ENCODE assay signal across 1 cellular context in genomic region chr14:23301969-23302289, GRCh38.
TF ChIP-seq lines count a peak whose summit lies in the region.

No MANE protein-coding gene starts in this region.

TF ChIP-seq in HepG2, 621 proteins besides CTCF, POLR2A, EP300 and RAD21 (continued from another document and continues in another):
- no peak; the same call in 1 of the 2 replicates for TF ChIP-seq ZHX2 (IDR thresholded peaks at IDR 0.05; ENCODE audit: low read depth)
- peak; percentile 97 for TF ChIP-seq ZHX2 (CRISPR knock-in tag; IDR thresholded peaks at IDR 0.05; ENCODE audit: borderline replicate concordance)
- TF ChIP-seq HMG20B (CRISPR knock-in tag; conservative IDR thresholded peaks at IDR 0.05) = peak; percentile 87
- TF ChIP-seq YEATS4 (CRISPR knock-in tag; IDR thresholded peaks at IDR 0.05; ENCODE audit: borderline replicate concordance) = peak; percentile 95; the same call in 1 of the 2 replicates
- no peak for TF ChIP-seq SP4 (CRISPR knock-in tag; IDR thresholded peaks at IDR 0.05)
- TF ChIP-seq FOXM1 (CRISPR knock-in tag; IDR thresholded peaks at IDR 0.05) = peak; percentile 44; the same call in 1 of the 2 replicates
- peak; percentile 56; the same call in 1 of the 2 replicates for TF ChIP-seq SMAD1 (CRISPR knock-in tag; IDR thresholded peaks at IDR 0.05; ENCODE audit: borderline replicate concordance, low read depth)
- no peak for TF ChIP-seq ZNF407 (CRISPR knock-in tag; IDR thresholded peaks at IDR 0.05; ENCODE audit: not compliant biosample characterization)
- peak; percentile 95 for TF ChIP-seq ARNTL (CRISPR knock-in tag; IDR thresholded peaks at IDR 0.05)
- TF ChIP-seq ZBTB8A (CRISPR knock-in tag; IDR thresholded peaks at IDR 0.05; ENCODE audit: borderline replicate concordance, low read depth) = peak; percentile 97; the same call in 1 of the 2 replicates
- peak; percentile 52; the same call in 1 of the 2 replicates for TF ChIP-seq FOXK1 (CRISPR knock-in tag; IDR thresholded peaks at IDR 0.05; ENCODE audit: borderline replicate concordance, low read depth)
- TF ChIP-seq PHF5A (CRISPR knock-in tag; IDR thresholded peaks at IDR 0.05; ENCODE audit: low read depth, unreplicated experiment) = peak; percentile 6
- TF ChIP-seq ATM (IDR thresholded peaks at IDR 0.05; ENCODE audit: borderline replicate concordance) = no peak
- TF ChIP-seq ZNF501 (CRISPR knock-in tag; IDR thresholded peaks at IDR 0.05) = no peak
- TF ChIP-seq HNRNPUL1 (IDR thresholded peaks at IDR 0.05; ENCODE audit: low read depth, low read length) = no peak
- no peak; the same call in 1 of the 2 replicates for TF ChIP-seq PRDM10 (CRISPR knock-in tag; IDR thresholded peaks at IDR 0.05; ENCODE audit: low read depth)
- peak; percentile 86; the same call in 1 of the 2 replicates for TF ChIP-seq ZNF646 (CRISPR knock-in tag; IDR thresholded peaks at IDR 0.05)
- peak; percentile 96; the same call in 1 of the 2 replicates for TF ChIP-seq ZNF484 (CRISPR knock-in tag; IDR thresholded peaks at IDR 0.05; ENCODE audit: borderline replicate concordance, low read depth)
- TF ChIP-seq HNF4A (CRISPR knock-in tag; IDR thresholded peaks at IDR 0.05) = peak; percentile 45
- peak; percentile 67; the same call in 1 of the 2 replicates for TF ChIP-seq ZMYM3 (CRISPR knock-in tag; IDR thresholded peaks at IDR 0.05)
- TF ChIP-seq ZBTB10 (CRISPR knock-in tag; IDR thresholded peaks at IDR 0.05; ENCODE audit: borderline replicate concordance) = peak; percentile 93; the same call in 1 of the 2 replicates
